34 cellular contexts compared by ENCODE assay signal in genomic region chr5:158267228-158267627, GRCh38.
"Had no signal": no experiment of that assay in that cellular context is flagged by ENCODE, and none has a peak within 500 bp of the region (broad histone marks: within the 10 kb centered on the region; RNA-seq: fewer than 3 reads in every experiment).

No MANE protein-coding gene starts in this region.

- H3K4me3 ChIP-seq: MG63 had no signal

- DNase-seq: MG63, MM.1S, MV-4-11, NCI-H1048, NCI-H1092, NCI-H1092 treated with DMSO at 0.1 percent for 48 hours, NCI-H1105, NCI-H1105 treated with DMSO at 0.1 percent for 48 hours, NCI-H1417, NCI-H1417 treated with DMSO at 0.1 percent for 48 hours, NCI-H1436, NCI-H1436 treated with DMSO at 0.1 percent for 48 hours, NCI-H146, NCI-H1694, NCI-H1694 treated with DMSO at 0.1 percent for 48 hours, NCI-H187, NCI-H187 treated with DMSO at 0.1 percent for 48 hours, NCI-H1930, NCI-H2029, NCI-H2029 treated with DMSO at 0.1 percent for 48 hours, NCI-H2081, NCI-H2081 treated with DMSO at 0.1 percent for 48 hours, NCI-H2107, NCI-H2171, NCI-H2171 treated with DMSO at 0.1 percent for 48 hours, NCI-H2227 treated with DMSO at 0.1 percent for 48 hours, NCI-H226, NCI-H345, NCI-H446, NCI-H446 treated with DMSO at 0.1 percent for 48 hours, NCI-H510A, NCI-H510A treated with DMSO at 0.1 percent for 48 hours, NCI-H524 treated with DMSO at 0.1 percent for 48 hours, NCI-H526 had no signal

- H3K36me3 ChIP-seq: MG63 had no signal
